In genomic region chr11:116112031-116112935, GRCh38 we compare ENCODE assay signal across 27 cellular contexts.
A peak's percentile ranks its signal among the peaks of the same experiment; 100 is the strongest.
DNase-seq lines count a peak whose midpoint lies in the region; ATAC-seq and TF ChIP-seq lines count a peak whose summit lies in the region.
"Had no signal": no experiment of that assay in that cellular context is flagged by ENCODE, and none has a peak within 500 bp of the region (broad histone marks: within the 10 kb centered on the region; RNA-seq: fewer than 3 reads in every experiment).

No MANE protein-coding gene starts in this region.

- H3K4me3 ChIP-seq in HEK293 (ENCODE audit: low read depth, low read length) (no peak overlapping the region), dorsolateral prefrontal cortex (no peak overlapping the region)
- H3K4me3 ChIP-seq: GM12878, heart left ventricle, left ventricle myocardium inferior, psoas muscle, skin epidermis, thoracic aorta, vagina had no signal

- H3K36me3 Mint-ChIP-seq in nephron progenitor cell (ENCODE audit: low read depth) = peaks cover 6% of the 10 kb centered on the region
- H3K36me3 Mint-ChIP-seq in stimulated activated memory B cell treated with anti-CD40 and anti-IgM and Interleukin-4, amounts not matched to agents 10 μg/mL and 1 μg/mL and 100 μg/mL, for 72 hours = no peaks in the 10 kb centered on the region
- H3K36me3 Mint-ChIP-seq: stimulated activated naive B cell treated with anti-CD40 and anti-IgM and Interleukin-4, amounts not matched to agents 10 μg/mL and 1 μg/mL and 100 μg/mL, for 72 hours had no signal

- H3K27ac Mint-ChIP-seq in nephron progenitor cell = peak overlapping the region; percentile 50
- H3K27ac Mint-ChIP-seq in stimulated activated memory B cell treated with anti-CD40 and anti-IgM and Interleukin-4, amounts not matched to agents 10 μg/mL and 1 μg/mL and 100 μg/mL, for 72 hours = no peak overlapping the region
- H3K27ac Mint-ChIP-seq: activated naive CD8-positive, alpha-beta T cell treated with anti-CD3 and anti-CD28 coated beads, Interleukin-2, amount 50 U/mL, for 24 hours; CD4-positive, alpha-beta T cell; stimulated activated naive B cell treated with anti-CD40 and anti-IgM and Interleukin-4, amounts not matched to agents 10 μg/mL and 1 μg/mL and 100 μg/mL, for 72 hours had no signal

- H3K27ac ChIP-seq in HEK293 (ENCODE audit: extremely low read depth, low read depth, low read length) (no peak overlapping the region), dorsolateral prefrontal cortex (peak overlapping the region in 38 of 59 donors; percentile 2 to 90 (median 66))
- H3K27ac ChIP-seq: heart left ventricle, KMS-11, left ventricle myocardium inferior, psoas muscle, thoracic aorta, vagina had no signal

- no peaks in the 10 kb centered on the region for H3K9me3 ChIP-seq in HEK293 (ENCODE audit: control insufficient read depth, insufficient read depth, low read depth, low read length)
- H3K9me3 ChIP-seq: psoas muscle, vagina had no signal

- H3K27me3 ChIP-seq in dorsolateral prefrontal cortex = peaks cover 0 to 2% (median 0%) of the 10 kb centered on the region in 45 donors
- H3K27me3 ChIP-seq: heart left ventricle, vagina had no signal

- POLR2A ChIA-PET in HEK293 (lab: Yijun Ruan, JAX) = no interaction called here

- no peak for ATAC-seq in stimulated activated memory B cell treated with anti-CD40 and anti-IgM and Interleukin-4, amounts not matched to agents 10 μg/mL and 1 μg/mL and 100 μg/mL, for 72 hours
- ATAC-seq: activated naive CD8-positive, alpha-beta T cell treated with anti-CD3 and anti-CD28 coated beads, Interleukin-2, amount 50 U/mL, for 24 hours; GM12878; heart left ventricle; psoas muscle; stimulated activated naive B cell treated with anti-CD40 and anti-IgM and Interleukin-4, amounts not matched to agents 10 μg/mL and 1 μg/mL and 100 μg/mL, for 72 hours had no signal

- intact Hi-C loops in dorsolateral prefrontal cortex (cut with DNase I) = no loop called here

- H3K36me3 ChIP-seq in HEK293 (ENCODE audit: control insufficient read depth in 2 of 2, insufficient read depth in 1 of 2, low read length in 2 of 2) = no peaks in the 10 kb centered on the region
- H3K36me3 ChIP-seq: heart left ventricle, left ventricle myocardium inferior, thoracic aorta, vagina had no signal

- CTCF ChIA-PET in HEK293 (lab: Yijun Ruan, JAX) = no interaction called here

- peaks cover 24% of the 10 kb centered on the region for H3K9me3 Mint-ChIP-seq in nephron progenitor cell
- peaks cover 9% of the 10 kb centered on the region for H3K9me3 Mint-ChIP-seq in stimulated activated memory B cell treated with anti-CD40 and anti-IgM and Interleukin-4, amounts not matched to agents 10 μg/mL and 1 μg/mL and 100 μg/mL, for 72 hours
- H3K9me3 Mint-ChIP-seq: activated naive CD8-positive, alpha-beta T cell treated with anti-CD3 and anti-CD28 coated beads, Interleukin-2, amount 50 U/mL, for 24 hours had no signal

- no peaks in the 10 kb centered on the region for H3K27me3 Mint-ChIP-seq in nephron progenitor cell (ENCODE audit: low read depth, poor library complexity)
- H3K27me3 Mint-ChIP-seq in stimulated activated memory B cell treated with anti-CD40 and anti-IgM and Interleukin-4, amounts not matched to agents 10 μg/mL and 1 μg/mL and 100 μg/mL, for 72 hours = peaks cover 22% of the 10 kb centered on the region
- H3K27me3 Mint-ChIP-seq: CD4-positive, alpha-beta T cell had no signal

- H3K4me1 ChIP-seq in HEK293 (ENCODE audit: control insufficient read depth, insufficient read depth, low read length) = no peaks in the 10 kb centered on the region
- H3K4me1 ChIP-seq: psoas muscle, vagina had no signal

- peaks cover 34% of the 10 kb centered on the region for H3K4me1 Mint-ChIP-seq in nephron progenitor cell
- H3K4me1 Mint-ChIP-seq in stimulated activated memory B cell treated with anti-CD40 and anti-IgM and Interleukin-4, amounts not matched to agents 10 μg/mL and 1 μg/mL and 100 μg/mL, for 72 hours = no peaks in the 10 kb centered on the region
- H3K4me1 Mint-ChIP-seq: activated naive CD8-positive, alpha-beta T cell treated with anti-CD3 and anti-CD28 coated beads, Interleukin-2, amount 50 U/mL, for 24 hours; stimulated activated naive B cell treated with anti-CD40 and anti-IgM and Interleukin-4, amounts not matched to agents 10 μg/mL and 1 μg/mL and 100 μg/mL, for 72 hours had no signal

- TF ChIP-seq CTCF in HEK293 (tag by site-specific recombination; IDR thresholded peaks at IDR 0.05) (no peak), dorsolateral prefrontal cortex (IDR thresholded peaks at IDR 0.05 in 54 of 56, conservative IDR thresholded peaks at IDR 0.05 in 2 of 56; ENCODE audit: low read depth in 1 of 56, partially characterized antibody in 56 of 56) (no peak), nephron progenitor cell (IDR thresholded peaks at IDR 0.05) (no peak)

- H3K4me3 Mint-ChIP-seq in nephron progenitor cell = no peak overlapping the region
- H3K4me3 Mint-ChIP-seq in stimulated activated memory B cell treated with anti-CD40 and anti-IgM and Interleukin-4, amounts not matched to agents 10 μg/mL and 1 μg/mL and 100 μg/mL, for 72 hours = no peak overlapping the region
- H3K4me3 Mint-ChIP-seq: activated naive CD8-positive, alpha-beta T cell treated with anti-CD3 and anti-CD28 coated beads, Interleukin-2, amount 50 U/mL, for 24 hours; CD4-positive, alpha-beta T cell; neural crest cell; stimulated activated naive B cell treated with anti-CD40 and anti-IgM and Interleukin-4, amounts not matched to agents 10 μg/mL and 1 μg/mL and 100 μg/mL, for 72 hours had no signal

- DNase-seq in NCI-H2171 treated with DMSO at 0.1 percent for 48 hours (lab: John Stamatoyannopoulos, UW) (peak; percentile 92), dorsolateral prefrontal cortex (peak in 4 of 10 donors; percentile 11 to 45 (median 40)), nephron progenitor cell (no peak), NCI-H446 (lab: John Stamatoyannopoulos, UW) (no peak)
- no peak for DNase-seq in stimulated activated CD4-positive, alpha-beta T cell treated with anti-CD3 and anti-CD28 coated beads, Interleukin-15, amount 100 ng/mL, for 24 hours
- DNase-seq: activated CD4-positive, alpha-beta T cell treated with anti-CD3 and anti-CD28 coated beads, Interleukin-2, amount 50 U/mL, for 48 hours; activated CD4-positive, CD25-positive, alpha-beta regulatory T cell; activated effector memory CD4-positive, alpha-beta T cell treated with anti-CD3 and anti-CD28 coated beads, Interleukin-2, amount 50 U/mL, for 16 hours; activated naive CD8-positive, alpha-beta T cell treated with anti-CD3 and anti-CD28 coated beads, Interleukin-2, amount 50 U/mL, for 24 hours; CD4-positive, alpha-beta T cell; heart left ventricle; left ventricle myocardium inferior; MV-4-11; NCI-H2081 treated with DMSO at 0.1 percent for 48 hours; NCI-H774; psoas muscle; stimulated activated CD4-positive, alpha-beta T cell treated with anti-CD3 and anti-CD28 coated beads, Interleukin-2, amount 100 ng/mL, for 24 hours; stimulated activated naive B cell treated with anti-CD40 and anti-IgM and Interleukin-4, amounts not matched to agents 10 μg/mL and 1 μg/mL and 100 μg/mL, for 72 hours; T1000 had no signal

TF ChIP-seq in HEK293, 187 proteins besides CTCF, POLR2A, EP300 and RAD21:
- no peak for TF ChIP-seq ZNF621 (tag by site-specific recombination; IDR thresholded peaks at IDR 0.05)
- peak; percentile 60; the same call in 1 of the 2 replicates for TF ChIP-seq ZIC2 (tag by site-specific recombination; IDR thresholded peaks at IDR 0.05)
- no peak for TF ChIP-seq KLF16 (tag by site-specific recombination; IDR thresholded peaks at IDR 0.05)
- no peak for TF ChIP-seq EGR2 (tag by site-specific recombination; IDR thresholded peaks at IDR 0.05; ENCODE audit: low read depth)
- no peak for TF ChIP-seq PRDM1 (tag by site-specific recombination; IDR thresholded peaks at IDR 0.05)
- no peak for TF ChIP-seq MZF1 (tag by site-specific recombination; IDR thresholded peaks at IDR 0.05; ENCODE audit: borderline replicate concordance)
- TF ChIP-seq GLIS1 (tag by site-specific recombination; IDR thresholded peaks at IDR 0.05) = peak; percentile 79
- TF ChIP-seq ZNF341 (tag by site-specific recombination; IDR thresholded peaks at IDR 0.05; ENCODE audit: low read depth) = no peak; the same call in none of the 2 replicates
- TF ChIP-seq ZNF350 (tag by site-specific recombination; IDR thresholded peaks at IDR 0.05) = no peak
- peak; percentile 40 for TF ChIP-seq ZFHX2 (tag by site-specific recombination; conservative IDR thresholded peaks at IDR 0.05)
- TF ChIP-seq ZNF768 (tag by site-specific recombination; IDR thresholded peaks at IDR 0.05) = no peak
